In genomic region chr20:59042796-59043621, GRCh38 we compare ENCODE assay signal across 8 cellular contexts. TPM values are rescaled to one million over a fixed set of nuclear protein-coding genes. Genes with fewer than 3 reads are reported as not detected.
A peak's percentile ranks its signal among the peaks of the same experiment; 100 is the strongest.
DNase-seq lines count a peak whose midpoint lies in the region; ATAC-seq and TF ChIP-seq lines count a peak whose summit lies in the region.

No MANE protein-coding gene starts in this region.

- peak overlapping the region; percentile 84 to 95 (median 92) for H3K27ac ChIP-seq in Peyer's patch

- peaks cover 0 to 3% (median 0%) of the 10 kb centered on the region in 5 donors for H3K27me3 Mint-ChIP-seq in naive thymus-derived CD8-positive, alpha-beta T cell
- no peaks in the 10 kb centered on the region for H3K27me3 Mint-ChIP-seq in stimulated activated memory B cell treated with anti-CD40 and anti-IgM and Interleukin-4, amounts not matched to agents 10 μg/mL and 1 μg/mL and 100 μg/mL, for 72 hours

- peaks cover 0 to 21% (median under 1%) of the 10 kb centered on the region in 3 donors for H3K36me3 Mint-ChIP-seq in naive thymus-derived CD8-positive, alpha-beta T cell
- peaks cover 15% of the 10 kb centered on the region for H3K36me3 Mint-ChIP-seq in stimulated activated memory B cell treated with anti-CD40 and anti-IgM and Interleukin-4, amounts not matched to agents 10 μg/mL and 1 μg/mL and 100 μg/mL, for 72 hours

- H3K27me3 ChIP-seq in Peyer's patch = no peaks in the 10 kb centered on the region

- no peaks in the 10 kb centered on the region for H3K9me3 Mint-ChIP-seq in naive thymus-derived CD8-positive, alpha-beta T cell
- no peaks in the 10 kb centered on the region for H3K9me3 Mint-ChIP-seq in stimulated activated memory B cell treated with anti-CD40 and anti-IgM and Interleukin-4, amounts not matched to agents 10 μg/mL and 1 μg/mL and 100 μg/mL, for 72 hours

- peak in 1 of 2 donors; percentile 23 for TF ChIP-seq POLR2A in Peyer's patch (IDR thresholded peaks at IDR 0.05)

- no peaks in the 10 kb centered on the region for H3K9me3 ChIP-seq in Peyer's patch

- peaks cover 0 to 61% (median 8%) of the 10 kb centered on the region in 4 donors for H3K4me1 ChIP-seq in Peyer's patch

- H3K36me3 ChIP-seq in Peyer's patch = peaks cover 0 to 3% (median 0%) of the 10 kb centered on the region in 3 donors

- peaks cover 22 to 55% (median 49%) of the 10 kb centered on the region in 4 donors for H3K4me1 Mint-ChIP-seq in naive thymus-derived CD8-positive, alpha-beta T cell
- peaks cover 42% of the 10 kb centered on the region for H3K4me1 Mint-ChIP-seq in stimulated activated memory B cell treated with anti-CD40 and anti-IgM and Interleukin-4, amounts not matched to agents 10 μg/mL and 1 μg/mL and 100 μg/mL, for 72 hours

- peak; percentile 90 for ATAC-seq in GM21737 (IDR thresholded peaks at IDR 0.05; ENCODE audit: unreplicated experiment)
- peak; percentile 96 for ATAC-seq in naive thymus-derived CD8-positive, alpha-beta T cell
- peak; percentile 99 for ATAC-seq in stimulated activated memory B cell treated with anti-CD40 and anti-IgM and Interleukin-4, amounts not matched to agents 10 μg/mL and 1 μg/mL and 100 μg/mL, for 72 hours

- peak; percentile 44 for DNase-seq in DMS79 (lab: John Stamatoyannopoulos, UW)
- peak; percentile 92 for DNase-seq in KG1 (lab: John Stamatoyannopoulos, UW)
- DNase-seq in Peyer's patch = peak; percentile 87 to 97 (median 97)
- peak; percentile 94 for DNase-seq in activated T-helper 1 cell treated with Interleukin-2 at 50 U/mL for 16 hours (ENCODE audit: low read depth)
- DNase-seq in fibroblast of gingiva (ENCODE audit: low read depth) = peak; percentile 89
- DNase-seq in naive thymus-derived CD8-positive, alpha-beta T cell = peak; percentile 88 to 96 (median 94)

- H3K4me3 Mint-ChIP-seq in naive thymus-derived CD8-positive, alpha-beta T cell = peak overlapping the region; percentile 63 to 94 (median 90)
- peak overlapping the region; percentile 98 for H3K4me3 Mint-ChIP-seq in stimulated activated memory B cell treated with anti-CD40 and anti-IgM and Interleukin-4, amounts not matched to agents 10 μg/mL and 1 μg/mL and 100 μg/mL, for 72 hours

- peak overlapping the region; percentile 62 to 98 (median 83) for H3K4me3 ChIP-seq in Peyer's patch

- peak overlapping the region; percentile 81 to 98 (median 94) for H3K27ac Mint-ChIP-seq in naive thymus-derived CD8-positive, alpha-beta T cell
- peak overlapping the region; percentile 91 for H3K27ac Mint-ChIP-seq in stimulated activated memory B cell treated with anti-CD40 and anti-IgM and Interleukin-4, amounts not matched to agents 10 μg/mL and 1 μg/mL and 100 μg/mL, for 72 hours

- TF ChIP-seq CTCF in Peyer's patch (IDR thresholded peaks at IDR 0.05) = peak in 3 of 6 experiments; percentile 26 to 40 (median 33)

- POLR2A ChIA-PET in naive thymus-derived CD8-positive, alpha-beta T cell (lab: Charles Lee) = interaction anchor here (0.9 to 3.9 kb wide), 12 partner anchors 8 to 1424 kb away, joined by 3 to 68 read pairs (median 4); partner anchors contain the start of genes ATP5F1E and NELFCD

RNA-seq across cellular contexts. Expression of gene PRELID3B, which starts 0.4 kb away (rescaled TPM):
- total RNA-seq in Peyer's patch = 100 to 1,000 TPM in 2 of 4 donors, 10 to 100 TPM in 2; 44.6 to 148 (median 86.5) TPM
- total RNA-seq in naive thymus-derived CD8-positive, alpha-beta T cell = 10 to 100 TPM; 37.9 to 45.4 TPM
- 10 to 100 TPM; 26.8 to 27.9 (median 26.9) TPM for polyA plus RNA-seq in naive thymus-derived CD8-positive, alpha-beta T cell

RNA-seq across cellular contexts. Expression of gene ATP5F1E, which starts 10.9 kb away (rescaled TPM):
- total RNA-seq in Peyer's patch = 10 to 100 TPM; 20.6 to 34.0 (median 26.8) TPM
- 10 to 100 TPM; 78.2 to 80.3 TPM for total RNA-seq in naive thymus-derived CD8-positive, alpha-beta T cell
- 100 to 1,000 TPM in 1 of 3 donors, 10 to 100 TPM in 2; 66.9 to 118 (median 91.4) TPM for polyA plus RNA-seq in naive thymus-derived CD8-positive, alpha-beta T cell

RNA-seq across cellular contexts. Expression of gene TUBB1, which starts 23.8 kb away (rescaled TPM):
- total RNA-seq in Peyer's patch = not detected
- total RNA-seq in naive thymus-derived CD8-positive, alpha-beta T cell = not detected
- under 1 TPM in 1 of 3 donors, not detected in 2; 0.05 TPM for polyA plus RNA-seq in naive thymus-derived CD8-positive, alpha-beta T cell

RNA-seq across cellular contexts. Expression of gene CTSZ, which starts 36.0 kb away (rescaled TPM):
- total RNA-seq in Peyer's patch = 100 to 1,000 TPM in 3 of 4 donors, 10 to 100 TPM in 1; 78.4 to 310 (median 274) TPM
- total RNA-seq in naive thymus-derived CD8-positive, alpha-beta T cell = 10 to 100 TPM; 15.8 to 19.1 TPM
- 1 to 10 TPM in 2 of 3 donors, under 1 TPM in 1; 0.60 to 2.9 (median 1.0) TPM for polyA plus RNA-seq in naive thymus-derived CD8-positive, alpha-beta T cell

Comparison
In these comparisons a context has a peak if more than half of its experiments do, and no peak if none do; other contexts are left out.
1. Peak in every context shown above with its lines: DNase-seq, ATAC-seq, H3K4me3 ChIP-seq and H3K27ac ChIP-seq.
2. DNase-seq: peak in every context shown above with its lines; median percentile 97 in Peyer's patch; 94 in activated T-helper 1 cell treated with Interleukin-2 at 50 U/mL for 16 hours; 94 in naive thymus-derived CD8-positive, alpha-beta T cell; 92 in KG1; 89 in fibroblast of gingiva; 44 in DMS79.